ENCODE assay signal across 24 cellular contexts in genomic region chr19:18361646-18362045, GRCh38. TPM values are rescaled to one million over a fixed set of nuclear protein-coding genes. Genes with fewer than 3 reads are reported as not detected.
"Had no signal": no experiment of that assay in that cellular context is flagged by ENCODE, and none has a peak within 500 bp of the region (broad histone marks: within the 10 kb centered on the region; RNA-seq: fewer than 3 reads in every experiment).

No MANE protein-coding gene starts in this region.

- H3K4me3 ChIP-seq: colonic mucosa, heart left ventricle, left lung, sigmoid colon, thoracic aorta had no signal

- H3K27me3 Mint-ChIP-seq: activated CD4-positive, alpha-beta T cell treated with anti-CD3 and anti-CD28 coated beads, Interleukin-2, amount 10 ng/mL, durations not matched to agents 7 days and 5 days; activated T-helper 17 cell treated with anti-CD3 and anti-CD28 coated beads, Interleukin-2, amount 50 U/mL, for 72 hours; memory B cell; stimulated activated naive CD8-positive, alpha-beta T cell treated with anti-CD3 and anti-CD28 coated beads, Interleukin-15, amount 100 ng/mL, for 72 hours had no signal

- DNase-seq: activated CD4-positive, alpha-beta T cell treated with anti-CD3 and anti-CD28 coated beads, Interleukin-2, amount 10 ng/mL, durations not matched to agents 7 days and 5 days; activated CD4-positive, CD25-positive, alpha-beta regulatory T cell; activated CD8-positive, alpha-beta memory T cell treated with anti-CD3 and anti-CD28 coated beads for 24 hours; activated naive CD4-positive, alpha-beta T cell treated with anti-CD3 and anti-CD28 coated beads for 36 hours; caudate nucleus; colonic mucosa; effector CD4-positive, alpha-beta T cell; heart left ventricle; left lung; nephron progenitor cell; sigmoid colon; stimulated activated CD4-positive, alpha-beta T cell treated with anti-CD3 and anti-CD28 coated beads, Interleukin-4, amount 100 ng/mL, for 1 hour; stimulated activated CD8-positive, alpha-beta memory T cell treated with anti-CD3 and anti-CD28 coated beads, Interleukin-4, amount 100 ng/mL, for 48 hours; stimulated activated naive CD8-positive, alpha-beta T cell treated with anti-CD3 and anti-CD28 coated beads, Interleukin-15, amount 100 ng/mL, for 72 hours had no signal

- H3K9me3 Mint-ChIP-seq: activated T-helper 17 cell treated with anti-CD3 and anti-CD28 coated beads, Interleukin-2, amount 50 U/mL, for 72 hours; memory B cell; stimulated activated naive CD8-positive, alpha-beta T cell treated with anti-CD3 and anti-CD28 coated beads, Interleukin-15, amount 100 ng/mL, for 72 hours; T-helper 1 cell treated with Interleukin-12 subunit alpha and Interleukin-12 subunit beta and Interleukin-4 antibody, amounts not matched to agents 30 μg/mL and 1 μg/mL, for 36 hours had no signal

- H3K4me3 Mint-ChIP-seq: activated CD4-positive, alpha-beta T cell treated with anti-CD3 and anti-CD28 coated beads, Interleukin-2, amount 10 ng/mL, durations not matched to agents 7 days and 5 days; activated naive CD4-positive, alpha-beta T cell treated with anti-CD3 and anti-CD28 coated beads for 36 hours; activated T-helper 17 cell treated with anti-CD3 and anti-CD28 coated beads, Interleukin-2, amount 50 U/mL, for 72 hours; memory B cell; nephron progenitor cell; stimulated activated naive CD8-positive, alpha-beta T cell treated with anti-CD3 and anti-CD28 coated beads, Interleukin-15, amount 100 ng/mL, for 72 hours; T-helper 1 cell treated with Interleukin-12 subunit alpha and Interleukin-12 subunit beta and Interleukin-4 antibody, amounts not matched to agents 30 μg/mL and 1 μg/mL, for 36 hours had no signal

- ATAC-seq: activated T-helper 17 cell treated with anti-CD3 and anti-CD28 coated beads, Interleukin-2, amount 50 U/mL, for 72 hours; heart left ventricle; left lung; stimulated activated naive CD8-positive, alpha-beta T cell treated with anti-CD3 and anti-CD28 coated beads, Interleukin-15, amount 100 ng/mL, for 72 hours had no signal

- H3K27ac Mint-ChIP-seq: activated CD4-positive, alpha-beta T cell treated with anti-CD3 and anti-CD28 coated beads, Interleukin-2, amount 10 ng/mL, durations not matched to agents 7 days and 5 days; activated naive CD4-positive, alpha-beta T cell treated with anti-CD3 and anti-CD28 coated beads for 36 hours; activated T-helper 17 cell treated with anti-CD3 and anti-CD28 coated beads, Interleukin-2, amount 50 U/mL, for 72 hours; memory B cell; nephron progenitor cell; stimulated activated naive CD8-positive, alpha-beta T cell treated with anti-CD3 and anti-CD28 coated beads, Interleukin-15, amount 100 ng/mL, for 72 hours; T-helper 1 cell treated with Interleukin-12 subunit alpha and Interleukin-12 subunit beta and Interleukin-4 antibody, amounts not matched to agents 30 μg/mL and 1 μg/mL, for 36 hours had no signal

- H3K4me1 Mint-ChIP-seq: activated T-helper 17 cell treated with anti-CD3 and anti-CD28 coated beads, Interleukin-2, amount 50 U/mL, for 72 hours; memory B cell had no signal

- H3K27ac ChIP-seq: colonic mucosa, heart left ventricle, left lung, sigmoid colon, thoracic aorta had no signal

- H3K27me3 ChIP-seq: colonic mucosa, heart left ventricle, left lung, sigmoid colon had no signal

- FAIRE-seq: endothelial cell of umbilical vein, frontal cortex, keratinocyte, urothelium cell line had no signal

- H3K9me3 ChIP-seq: colonic mucosa, left lung, sigmoid colon, thoracic aorta had no signal

- H3K36me3 ChIP-seq: colonic mucosa had no signal

RNA-seq across cellular contexts. Expression of gene GDF15, which starts 24.3 kb away (rescaled TPM):
- total RNA-seq: activated CD4-positive, alpha-beta T cell treated with anti-CD3 and anti-CD28 coated beads, Interleukin-2, amount 10 ng/mL, durations not matched to agents 7 days and 5 days; frontal cortex had no signal

RNA-seq across cellular contexts. Expression of gene LRRC25, which starts 35.8 kb away (rescaled TPM):
- total RNA-seq: activated CD4-positive, alpha-beta T cell treated with anti-CD3 and anti-CD28 coated beads, Interleukin-2, amount 10 ng/mL, durations not matched to agents 7 days and 5 days; activated naive CD4-positive, alpha-beta T cell treated with anti-CD3 and anti-CD28 coated beads for 36 hours; activated T-helper 17 cell treated with anti-CD3 and anti-CD28 coated beads, Interleukin-2, amount 50 U/mL, for 72 hours; endothelial cell of umbilical vein; osteocyte; pulmonary artery endothelial cell had no signal
- polyA plus RNA-seq: endothelial cell of umbilical vein, keratinocyte had no signal
